8 cellular contexts compared by ENCODE assay signal in genomic region chr11:68841718-68842426, GRCh38. TPM values are rescaled to one million over a fixed set of nuclear protein-coding genes. Genes with fewer than 3 reads are reported as not detected.
DNase-seq lines count a peak whose midpoint lies in the region; ATAC-seq and TF ChIP-seq lines count a peak whose summit lies in the region.

TSS of gene CPT1A (minus strand) at chr11:68841916. CDS start at chr11:68815474, 26,442 bp downstream.

- peaks cover 52% of the 10 kb centered on the region for H3K4me1 Mint-ChIP-seq in activated T-cell treated with anti-CD3 and anti-CD28 coated beads, Interleukin-2, amount 50 U/mL, for 72 hours (ENCODE audit: low read depth)
- peaks cover 49% of the 10 kb centered on the region for H3K4me1 Mint-ChIP-seq in stimulated activated naive CD8-positive, alpha-beta T cell treated with anti-CD3 and anti-CD28 coated beads, Interleukin-15, amount 100 ng/mL, for 72 hours

- no peaks in the 10 kb centered on the region for H3K27me3 ChIP-seq in OCI-LY1 (ENCODE audit: insufficient read depth, low read length)
- H3K27me3 ChIP-seq in esophagus muscularis mucosa = no peaks in the 10 kb centered on the region
- no peaks in the 10 kb centered on the region for H3K27me3 ChIP-seq in muscle layer of duodenum (ENCODE audit: low read depth, low read length)
- no peaks in the 10 kb centered on the region for H3K27me3 ChIP-seq in SJCRH30

- 18% methylated on average over 13 of the region's 82 CpGs for WGBS in esophagus muscularis mucosa

- peak within 1 kb of the TSS; percentile 81 for H3K4me3 ChIP-seq in OCI-LY1 (ENCODE audit: low read depth, low read length, poor library complexity, severe bottlenecking)
- H3K4me3 ChIP-seq in esophagus muscularis mucosa = peak within 1 kb of the TSS; percentile 92 to 99 (median 98)
- peak within 1 kb of the TSS; percentile 68 to 92 for H3K4me3 ChIP-seq in muscle layer of duodenum (ENCODE audit: low read depth in 1 of 2, low read length in 2 of 2)
- H3K4me3 ChIP-seq in SJCRH30 = no peak within 1 kb of the TSS

- H3K79me2 ChIP-seq in OCI-LY1 (ENCODE audit: insufficient read depth, low read length) = no peaks in the 10 kb centered on the region; the same call in 1 of the 2 replicates

- H3K27me3 Mint-ChIP-seq in activated T-cell treated with anti-CD3 and anti-CD28 coated beads, Interleukin-2, amount 50 U/mL, for 72 hours (ENCODE audit: low read depth) = peaks cover 8% of the 10 kb centered on the region
- H3K27me3 Mint-ChIP-seq in stimulated activated naive CD8-positive, alpha-beta T cell treated with anti-CD3 and anti-CD28 coated beads, Interleukin-15, amount 100 ng/mL, for 72 hours = no peaks in the 10 kb centered on the region

- DNase-seq in Daoy (ENCODE audit: low read depth) (peak; percentile 88), esophagus muscularis mucosa (ENCODE audit: extremely low spot score) (no peak), SJCRH30 (no peak)
- peak; percentile 86 for DNase-seq in activated T-cell treated with anti-CD3 and anti-CD28 coated beads, Interleukin-2, amount 50 U/mL, for 72 hours
- DNase-seq in stimulated activated naive CD8-positive, alpha-beta T cell treated with anti-CD3 and anti-CD28 coated beads, Interleukin-15, amount 100 ng/mL, for 72 hours = peak; percentile 76 to 78

- no peaks in the 10 kb centered on the region for H3K9me2 ChIP-seq in OCI-LY1 (ENCODE audit: low read depth, low read length)

- H3K36me3 ChIP-seq in OCI-LY1 (ENCODE audit: insufficient read depth, low read length) (no peaks in the 10 kb centered on the region), esophagus muscularis mucosa (peaks cover 0 to 6% (median under 1%) of the 10 kb centered on the region in 4 donors), muscle layer of duodenum (ENCODE audit: control insufficient read depth in 1 of 2, insufficient read depth in 2 of 2, low read length in 2 of 2) (peaks cover 0 to 5% of the 10 kb centered on the region in 2 donors), SJCRH30 (no peaks in the 10 kb centered on the region)

- H3K9me3 ChIP-seq in OCI-LY1 (ENCODE audit: low read length) = no peaks in the 10 kb centered on the region
- H3K9me3 ChIP-seq in esophagus muscularis mucosa = no peaks in the 10 kb centered on the region
- H3K9me3 ChIP-seq in muscle layer of duodenum (ENCODE audit: control insufficient read depth in 1 of 2, low read length in 2 of 2) = no peaks in the 10 kb centered on the region
- no peaks in the 10 kb centered on the region for H3K9me3 ChIP-seq in SJCRH30 (replicated peaks)

- TF ChIP-seq EP300 in esophagus muscularis mucosa (IDR thresholded peaks at IDR 0.05) = no peak

- peak within 1 kb of the TSS; percentile 88 to 94 for H3K4me3 Mint-ChIP-seq in activated T-cell treated with anti-CD3 and anti-CD28 coated beads, Interleukin-2, amount 50 U/mL, for 72 hours
- peak within 1 kb of the TSS; percentile 86 to 99 for H3K4me3 Mint-ChIP-seq in stimulated activated naive CD8-positive, alpha-beta T cell treated with anti-CD3 and anti-CD28 coated beads, Interleukin-15, amount 100 ng/mL, for 72 hours

- H3K27ac ChIP-seq in OCI-LY1 (ENCODE audit: low read depth, low read length, poor library complexity, severe bottlenecking) (peak within 1 kb of the TSS; percentile 92), esophagus muscularis mucosa (replicated peaks in 1 of 4) (peak within 1 kb of the TSS; percentile 95 to 97 (median 97)), muscle layer of duodenum (ENCODE audit: low read length) (peak within 1 kb of the TSS; percentile 79), SJCRH30 (no peak within 1 kb of the TSS)

- peak; percentile 34 for ATAC-seq in HG03135 (IDR thresholded peaks at IDR 0.05; ENCODE audit: unreplicated experiment)
- ATAC-seq in activated T-cell treated with anti-CD3 and anti-CD28 coated beads, Interleukin-2, amount 50 U/mL, for 72 hours (replicated peaks in 1 of 2) = peak; percentile 57 to 66
- peak; percentile 52 for ATAC-seq in stimulated activated naive CD8-positive, alpha-beta T cell treated with anti-CD3 and anti-CD28 coated beads, Interleukin-15, amount 100 ng/mL, for 72 hours

- peak within 1 kb of the TSS; percentile 72 for H3K9ac ChIP-seq in OCI-LY1 (ENCODE audit: low read length)

- TF ChIP-seq POLR2A in esophagus muscularis mucosa (IDR thresholded peaks at IDR 0.05; ENCODE audit: low read depth) = no peak

- no peak for TF ChIP-seq CTCF in OCI-LY1 (IDR thresholded peaks at IDR 0.05; ENCODE audit: low read length)
- TF ChIP-seq CTCF in esophagus muscularis mucosa (IDR thresholded peaks at IDR 0.05) = no peak

- H3K4me1 ChIP-seq in OCI-LY1 (ENCODE audit: insufficient read depth, low read length, severe bottlenecking) (peaks cover 60% of the 10 kb centered on the region), esophagus muscularis mucosa (peaks cover 44 to 78% (median 77%) of the 10 kb centered on the region in 4 donors), muscle layer of duodenum (ENCODE audit: control insufficient read depth in 1 of 2, insufficient read depth in 2 of 2, low read length in 2 of 2) (peaks cover 25 to 41% of the 10 kb centered on the region in 2 donors), SJCRH30 (no peaks in the 10 kb centered on the region)

- H3K4me2 ChIP-seq in OCI-LY1 (ENCODE audit: low read length) = peak within 1 kb of the TSS; percentile 68

- H3F3A ChIP-seq in OCI-LY1 (ENCODE audit: insufficient read depth, low read length) = peaks cover 11% of the 10 kb centered on the region; the same call in 1 of the 2 replicates

- H2AFZ ChIP-seq in OCI-LY1 (ENCODE audit: low read length) = no peak within 1 kb of the TSS

- no peak within 1 kb of the TSS for H3K27ac Mint-ChIP-seq in activated T-cell treated with anti-CD3 and anti-CD28 coated beads, Interleukin-2, amount 50 U/mL, for 72 hours
- H3K27ac Mint-ChIP-seq in stimulated activated naive CD8-positive, alpha-beta T cell treated with anti-CD3 and anti-CD28 coated beads, Interleukin-15, amount 100 ng/mL, for 72 hours = peak within 1 kb of the TSS; percentile 40 to 48

- peaks cover 0 to 2% of the 10 kb centered on the region in 2 donors for H3K36me3 Mint-ChIP-seq in activated T-cell treated with anti-CD3 and anti-CD28 coated beads, Interleukin-2, amount 50 U/mL, for 72 hours (ENCODE audit: insufficient read depth in 2 of 2)

- H4K20me1 ChIP-seq in OCI-LY1 (ENCODE audit: insufficient read depth, low read length) = no peaks in the 10 kb centered on the region

- H3K9me3 Mint-ChIP-seq in activated T-cell treated with anti-CD3 and anti-CD28 coated beads, Interleukin-2, amount 50 U/mL, for 72 hours = no peaks in the 10 kb centered on the region
- no peaks in the 10 kb centered on the region for H3K9me3 Mint-ChIP-seq in stimulated activated naive CD8-positive, alpha-beta T cell treated with anti-CD3 and anti-CD28 coated beads, Interleukin-15, amount 100 ng/mL, for 72 hours

- intact Hi-C loops in esophagus muscularis mucosa (cut with DNase I) = no loop called here

RNA-seq across cellular contexts. Expression of gene CPT1A, which starts in this region (rescaled TPM):
- 12.4 and 16.5 TPM in 2 replicates for total RNA-seq in Daoy (2014; rRNA removed; shearing (Covaris generic))
- total RNA-seq in activated T-cell treated with anti-CD3 and anti-CD28 coated beads, Interleukin-2, amount 50 U/mL, for 72 hours = 10 to 100 TPM; 26.2 to 35.8 TPM
- 100 to 1,000 TPM in 2 of 4 donors, 10 to 100 TPM in 2; 36.1 to 122 (median 77.5) TPM for total RNA-seq in esophagus muscularis mucosa
- 0.02 and 0.51 TPM in 2 replicates for total RNA-seq in SJCRH30 (2014; rRNA removed; shearing (Covaris generic))

Comparison
In these comparisons a context has a peak if more than half of its experiments do, and no peak if none do; other contexts are left out.
1. DNase-seq: peak in Daoy (single experiment), activated T-cell treated with anti-CD3 and anti-CD28 coated beads, Interleukin-2, amount 50 U/mL, for 72 hours (2 of 2) and stimulated activated naive CD8-positive, alpha-beta T cell treated with anti-CD3 and anti-CD28 coated beads, Interleukin-15, amount 100 ng/mL, for 72 hours (2 of 2); none in esophagus muscularis mucosa (single experiment) and SJCRH30 (0 of 2).
2. Peak in every context shown above with its lines, with median percentiles within 50 percentile points of each other: ATAC-seq.